ENCODE assay signal across 25 cellular contexts in genomic region chr12:131612092-131612755, GRCh38.
"Had no signal": no experiment of that assay in that cellular context is flagged by ENCODE, and none has a peak within 500 bp of the region (broad histone marks: within the 10 kb centered on the region; RNA-seq: fewer than 3 reads in every experiment).

No MANE protein-coding gene starts in this region.

- H3K27me3 ChIP-seq: foreskin keratinocyte, thyroid gland had no signal

- H3K36me3 ChIP-seq: esophagus muscularis mucosa, gastroesophageal sphincter, heart left ventricle, sigmoid colon, stomach, thyroid gland had no signal

- H3K4me1 ChIP-seq: foreskin keratinocyte, psoas muscle, sigmoid colon, thyroid gland had no signal

- H3K4me3 ChIP-seq: esophagus muscularis mucosa, gastroesophageal sphincter, heart left ventricle, hepatocyte, psoas muscle, sigmoid colon, stomach, thyroid gland had no signal

- H3K27ac Mint-ChIP-seq: endodermal cell; stimulated activated effector memory CD8-positive, alpha-beta T cell treated with anti-CD3 and anti-CD28 coated beads, Interleukin-12 subunit alpha, Interleukin-12 subunit beta, amount 100 ng/mL, for 72 hours; type B pancreatic cell had no signal

- H3K4me3 Mint-ChIP-seq: endodermal cell; naive thymus-derived CD8-positive, alpha-beta T cell; neural crest cell; stimulated activated effector memory CD8-positive, alpha-beta T cell treated with anti-CD3 and anti-CD28 coated beads, Interleukin-12 subunit alpha, Interleukin-12 subunit beta, amount 100 ng/mL, for 72 hours; type B pancreatic cell had no signal

- H3K9me3 Mint-ChIP-seq: endodermal cell; neural crest cell; stimulated activated effector memory CD8-positive, alpha-beta T cell treated with anti-CD3 and anti-CD28 coated beads, Interleukin-12 subunit alpha, Interleukin-12 subunit beta, amount 100 ng/mL, for 72 hours; type B pancreatic cell had no signal

- H3K9me3 ChIP-seq: esophagus muscularis mucosa, gastroesophageal sphincter, heart left ventricle, psoas muscle, sigmoid colon, stomach, thyroid gland had no signal

- H3K27ac ChIP-seq: epithelial cell of prostate, esophagus muscularis mucosa, foreskin keratinocyte, gastroesophageal sphincter, heart left ventricle, hepatocyte, psoas muscle, sigmoid colon, stomach, thyroid gland had no signal

- ATAC-seq: foreskin keratinocyte; gastroesophageal sphincter; heart left ventricle; left lobe of liver; naive thymus-derived CD8-positive, alpha-beta T cell; psoas muscle; right cardiac atrium; stimulated activated effector memory CD8-positive, alpha-beta T cell treated with anti-CD3 and anti-CD28 coated beads, Interleukin-12 subunit alpha, Interleukin-12 subunit beta, amount 100 ng/mL, for 72 hours had no signal

- DNase-seq: cerebellar nuclear complex; effector CD8-positive, alpha-beta T cell; endodermal cell; foreskin keratinocyte; kidney; mesenchymal stem cell; midbrain; naive thymus-derived CD8-positive, alpha-beta T cell; psoas muscle; right cardiac atrium; sigmoid colon; stimulated activated CD4-positive, alpha-beta T cell treated with anti-CD3 and anti-CD28 coated beads, Interleukin-1b, Interleukin-23, amount 100 ng/mL, for 48 hours; stimulated activated CD4-positive, alpha-beta T cell treated with anti-CD3 and anti-CD28 coated beads, Interleukin-4, amount 100 ng/mL, for 1 hour; stimulated activated naive CD4-positive, alpha-beta T cell treated with Interleukin-2 at 50 U/mL for 16 hours; stomach; thyroid gland had no signal

- H3K36me3 Mint-ChIP-seq: naive thymus-derived CD8-positive, alpha-beta T cell; type B pancreatic cell had no signal
